8 cellular contexts compared by ENCODE assay signal in the genomic region with DNA sequence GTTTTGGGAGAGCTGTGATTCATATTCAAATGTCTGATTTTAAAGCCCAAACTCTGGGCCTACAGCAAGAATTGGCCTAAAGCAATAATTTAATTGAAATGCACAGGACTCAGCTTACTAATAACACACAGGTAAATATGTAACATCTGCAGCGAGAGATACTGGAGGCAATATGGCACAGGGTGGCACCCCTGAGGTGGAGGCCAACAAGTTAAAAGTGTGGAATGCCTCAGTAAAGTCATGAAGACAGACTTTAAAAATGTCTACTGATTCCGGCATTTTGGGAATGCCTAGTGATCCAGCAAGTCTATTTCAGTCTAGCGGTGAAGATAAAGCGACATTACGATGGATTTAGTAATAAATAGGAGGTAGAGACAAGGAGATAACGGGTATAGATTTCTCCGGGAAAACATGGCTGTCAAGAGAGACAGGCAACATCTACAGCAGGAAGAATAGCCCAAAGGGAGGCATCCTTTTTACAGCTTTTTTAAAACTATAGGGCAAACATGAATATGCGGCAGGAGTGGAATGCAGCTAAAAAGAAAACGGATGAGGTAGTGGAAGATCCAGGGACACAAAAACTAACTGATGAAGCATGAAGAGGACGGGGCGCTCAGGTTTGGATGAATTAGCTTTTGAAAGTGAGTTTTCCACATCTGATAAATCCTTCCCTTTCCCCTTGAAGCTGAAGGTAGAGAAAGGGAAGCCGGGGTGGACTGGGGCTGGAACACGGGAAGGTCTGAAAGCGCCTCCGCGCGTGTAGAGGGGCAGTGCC. TPM values are rescaled to one million over a fixed set of nuclear protein-coding genes. Genes with fewer than 3 reads are reported as not detected.
A peak's percentile ranks its signal among the peaks of the same experiment; 100 is the strongest.
DNase-seq lines count a peak whose midpoint lies in the region; ATAC-seq and TF ChIP-seq lines count a peak whose summit lies in the region.

No MANE protein-coding gene starts in this region.

- POLR2A ChIA-PET in naive thymus-derived CD4-positive, alpha-beta T cell (lab: Charles Lee) = interaction anchor here (0.6 kb wide), 1 partner anchor 88 kb away, joined by 3 read pairs; no protein-coding TSS in a partner anchor

- peak overlapping the region; percentile 97 for H3K27ac ChIP-seq in BLaER1
- H3K27ac ChIP-seq in HUES64 (ENCODE audit: low read depth, low read length) = no peak overlapping the region
- H3K27ac ChIP-seq in naive thymus-derived CD4-positive, alpha-beta T cell (ENCODE audit: low read depth, low read length) = peak overlapping the region; percentile 70

- intact Hi-C loops in naive thymus-derived CD4-positive, alpha-beta T cell (cut with micrococcal nuclease) = loop anchor here (1.0 to 10.0 kb wide), 11 partner anchors 37 to 630 kb away; a partner anchor contains a TSS

- H3K9ac ChIP-seq in BLaER1 = peak overlapping the region; percentile 96
- H3K9ac ChIP-seq in HUES64 (ENCODE audit: low read depth, low read length) = peak overlapping the region; percentile 95

- peak overlapping the region; percentile 86 to 96 (median 94) for H3K4me3 Mint-ChIP-seq in naive thymus-derived CD4-positive, alpha-beta T cell

- peaks cover 0 to 5% (median 1%) of the 10 kb centered on the region in 11 donors for H3K9me3 Mint-ChIP-seq in naive thymus-derived CD4-positive, alpha-beta T cell

- no peaks in the 10 kb centered on the region for H3K27me3 ChIP-seq in BLaER1
- H3K27me3 ChIP-seq in HUES64 (ENCODE audit: insufficient read depth, low read length) = peaks cover 24% of the 10 kb centered on the region
- no peaks in the 10 kb centered on the region for H3K27me3 ChIP-seq in naive thymus-derived CD4-positive, alpha-beta T cell (ENCODE audit: control insufficient read depth in 2 of 2, insufficient read depth in 2 of 2, low read length in 2 of 2)

- no peak for ATAC-seq in naive thymus-derived CD4-positive, alpha-beta T cell

- peak; percentile 34 for DNase-seq in choroid plexus epithelial cell (ENCODE audit: low read depth)
- peak in 1 of 9 donors; percentile 24 for DNase-seq in naive thymus-derived CD4-positive, alpha-beta T cell
- no peak for DNase-seq in GM19238 (ENCODE audit: insufficient read length, low spot score)
- DNase-seq in NCI-H69 (lab: John Stamatoyannopoulos, UW) = no peak
- no peak for DNase-seq in GM13977 (ENCODE audit: low spot score)
- no peak for DNase-seq in NCI-H2029 (lab: John Stamatoyannopoulos, UW)

- in situ Hi-C loops in GM13977 (cut with MboI; ENCODE audit: low pct_unique_long_range_greater_than_20kb, low sequenced_read_pairs, unreplicated experiment) = no loop called here

- peaks cover 0 to 3% (median 0%) of the 10 kb centered on the region in 5 donors for H3K27me3 Mint-ChIP-seq in naive thymus-derived CD4-positive, alpha-beta T cell

- peak overlapping the region; percentile 85 for H3K4me2 ChIP-seq in BLaER1

- 42% methylated on average over 17 of the region's 17 CpGs for WGBS in HUES64

- H3K27ac Mint-ChIP-seq in naive thymus-derived CD4-positive, alpha-beta T cell = peak overlapping the region; percentile 9 to 96 (median 78)

- peaks cover 8% of the 10 kb centered on the region; the same call in 1 of the 2 replicates for H4K20me1 ChIP-seq in BLaER1

- H3K4me1 Mint-ChIP-seq in naive thymus-derived CD4-positive, alpha-beta T cell = peaks cover 14 to 34% (median 21%) of the 10 kb centered on the region in 7 donors

- peaks cover 0 to 15% (median 0%) of the 10 kb centered on the region in 5 donors for H3K36me3 Mint-ChIP-seq in naive thymus-derived CD4-positive, alpha-beta T cell

- TF ChIP-seq CTCF in choroid plexus epithelial cell (conservative IDR thresholded peaks at IDR 0.05; ENCODE audit: low read depth, low read length) = no peak
- no peak for TF ChIP-seq CTCF in GM13977 (IDR thresholded peaks at IDR 0.05; ENCODE audit: extremely low read depth, insufficient read depth, missing control alignments)

- H3K9me3 ChIP-seq in BLaER1 (peaks cover 11% of the 10 kb centered on the region), HUES64 (ENCODE audit: insufficient read depth, low read depth, low read length) (no peaks in the 10 kb centered on the region)
- H3K9me3 ChIP-seq in naive thymus-derived CD4-positive, alpha-beta T cell (ENCODE audit: control insufficient read depth in 2 of 3, low read length in 3 of 3) = no peaks in the 10 kb centered on the region

- H3K36me3 ChIP-seq in BLaER1 (peaks cover 20% of the 10 kb centered on the region), HUES64 (ENCODE audit: insufficient read depth, low read length) (no peaks in the 10 kb centered on the region)
- H3K36me3 ChIP-seq in naive thymus-derived CD4-positive, alpha-beta T cell (ENCODE audit: control insufficient read depth in 2 of 3, insufficient read depth in 3 of 3, low read length in 3 of 3) = peaks cover 0 to 10% (median 0%) of the 10 kb centered on the region in 3 experiments

- H3K4me3 ChIP-seq in BLaER1 = peak overlapping the region; percentile 84
- peak overlapping the region; percentile 75 for H3K4me3 ChIP-seq in HUES64 (ENCODE audit: low read length)
- H3K4me3 ChIP-seq in choroid plexus epithelial cell (ENCODE audit: low read depth, low read length) = peak overlapping the region; percentile 91
- H3K4me3 ChIP-seq in naive thymus-derived CD4-positive, alpha-beta T cell (ENCODE audit: low read length) = peak overlapping the region; percentile 96

- CTCF ChIA-PET in naive thymus-derived CD4-positive, alpha-beta T cell (lab: Charles Lee) = no interaction called here

- H3K4me1 ChIP-seq in BLaER1 = peaks cover 22% of the 10 kb centered on the region
- H3K4me1 ChIP-seq in HUES64 (ENCODE audit: insufficient read depth, low read length) = peaks cover 20% of the 10 kb centered on the region
- H3K4me1 ChIP-seq in naive thymus-derived CD4-positive, alpha-beta T cell (ENCODE audit: control insufficient read depth in 2 of 2, insufficient read depth in 2 of 2, low read length in 2 of 2) = peaks cover 0 to 12% of the 10 kb centered on the region in 2 donors

RNA-seq across cellular contexts. Expression of a gene that starts 1.2 kb away (rescaled TPM):
- polyA plus RNA-seq in HUES64 (2013, experiment 1 of 2) = 6.1 TPM
- 7.2 TPM for polyA plus RNA-seq in HUES64 (2013, experiment 2 of 2)
- total RNA-seq in naive thymus-derived CD4-positive, alpha-beta T cell = 1 to 10 TPM; 1.0 to 7.0 (median 1.9) TPM
- polyA plus RNA-seq in naive thymus-derived CD4-positive, alpha-beta T cell = under 1 TPM; 0.75 to 0.77 TPM

RNA-seq across cellular contexts. Expression of a gene that starts 37.3 kb away (rescaled TPM):
- polyA plus RNA-seq in HUES64 (2013, experiment 1 of 2) = 15.0 TPM
- 20.4 TPM for polyA plus RNA-seq in HUES64 (2013, experiment 2 of 2)
- total RNA-seq in naive thymus-derived CD4-positive, alpha-beta T cell = 1 to 10 TPM; 1.4 to 4.2 (median 3.0) TPM
- polyA plus RNA-seq in naive thymus-derived CD4-positive, alpha-beta T cell = 1 to 10 TPM in 1 of 2 donors, under 1 TPM in 1; 0.31 to 1.1 TPM
